In the genomic region with DNA sequence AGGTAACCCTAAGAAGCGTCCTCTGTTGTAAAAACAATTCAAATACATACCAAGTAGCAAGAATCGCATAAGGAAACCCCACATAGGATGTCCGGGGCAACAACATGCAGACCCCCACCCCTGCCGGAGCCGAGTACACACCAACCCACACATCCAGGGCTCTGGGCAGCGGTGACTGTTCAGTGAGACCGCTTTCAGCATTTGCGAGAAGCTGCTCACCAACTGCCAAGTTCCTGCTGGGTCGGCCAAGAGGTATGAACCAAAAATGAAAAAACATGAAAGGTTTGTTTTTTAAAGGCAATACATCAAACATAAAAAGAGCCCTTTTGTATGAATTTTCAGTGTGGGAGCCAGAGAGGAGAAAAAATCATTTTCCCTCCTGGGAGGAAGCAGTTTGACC, we compare ENCODE assay signal across 17 cellular contexts.
DNase-seq lines count a peak whose midpoint lies in the region; ATAC-seq lines count a peak whose summit lies in the region.
"Had no signal": no experiment of that assay in that cellular context is flagged by ENCODE, and none has a peak within 500 bp of the region (broad histone marks: within the 10 kb centered on the region; RNA-seq: fewer than 3 reads in every experiment).

No MANE protein-coding gene starts in this region.

- peak overlapping the region; percentile 26 for H3K27ac ChIP-seq in caudate nucleus (ENCODE audit: low read depth, low read length)
- H3K27ac ChIP-seq in esophagus (ENCODE audit: low read depth in 2 of 2, low read length in 1 of 2) = peak overlapping the region; percentile 30 to 77
- H3K27ac ChIP-seq: BLaER1 treated with 17β-estradiol and CSF1 and Interleukin-3, amounts not matched to agents 10 nM and 100 nM; SJCRH30 had no signal

- WGBS in esophagus, 2 donors = 58 to 62% methylated on average over 9 of the region's 9 CpGs

- no peaks in the 10 kb centered on the region for H3K27me3 Mint-ChIP-seq in effector memory CD8-positive, alpha-beta T cell
- H3K27me3 Mint-ChIP-seq: CD8-positive, alpha-beta memory T cell had no signal

- peaks cover 0 to 4% of the 10 kb centered on the region in 2 donors for H3K4me1 Mint-ChIP-seq in effector memory CD8-positive, alpha-beta T cell (ENCODE audit: low read depth in 2 of 2)

- no peak for ATAC-seq in effector memory CD8-positive, alpha-beta T cell (replicated peaks)
- ATAC-seq in HG02870 (IDR thresholded peaks at IDR 0.05; ENCODE audit: unreplicated experiment) = no peak
- no peak for ATAC-seq in HG02610 (IDR thresholded peaks at IDR 0.05; ENCODE audit: unreplicated experiment)
- ATAC-seq: HepG2, Panc1 had no signal

- H3K4me3 ChIP-seq in esophagus (ENCODE audit: low read depth in 1 of 2, low read length in 2 of 2) = peak overlapping the region in 1 of 2 donors; percentile 26
- H3K4me3 ChIP-seq: BLaER1 treated with 17β-estradiol and CSF1 and Interleukin-3, amounts not matched to agents 10 nM and 100 nM; SJCRH30 had no signal

- DNase-seq in NCI-H2227 (lab: John Stamatoyannopoulos, UW; ENCODE audit: unreplicated experiment) = peak; percentile 4
- DNase-seq in caudate nucleus (lab: John Stamatoyannopoulos, UW) = peak in 4 of 61 donors; percentile 9 to 40 (median 17)
- peak; percentile 29 for DNase-seq in occipital lobe (lab: John Stamatoyannopoulos, UW)
- DNase-seq in effector memory CD8-positive, alpha-beta T cell = no peak
- DNase-seq: CD8-positive, alpha-beta memory T cell; DMS53; GOT3; KG1; NCI-H187; NCI-H526; SJCRH30 had no signal

- no peak overlapping the region for H3K4me3 Mint-ChIP-seq in effector memory CD8-positive, alpha-beta T cell
- H3K4me3 Mint-ChIP-seq: CD8-positive, alpha-beta memory T cell had no signal

- H3K36me3 ChIP-seq in esophagus (ENCODE audit: control insufficient read depth in 2 of 2, insufficient read depth in 2 of 2, low read length in 1 of 2) = no peaks in the 10 kb centered on the region
- H3K36me3 ChIP-seq: SJCRH30 had no signal

- no peaks in the 10 kb centered on the region for H3K9me3 Mint-ChIP-seq in effector memory CD8-positive, alpha-beta T cell

- no peaks in the 10 kb centered on the region for H3K36me3 Mint-ChIP-seq in effector memory CD8-positive, alpha-beta T cell (ENCODE audit: insufficient read depth)

- H3K4me1 ChIP-seq in esophagus (ENCODE audit: control insufficient read depth in 2 of 2, insufficient read depth in 2 of 2, low read length in 1 of 2) = peaks cover 0 to 10% of the 10 kb centered on the region in 2 donors
- H3K4me1 ChIP-seq: SJCRH30 had no signal

- no peaks in the 10 kb centered on the region for H3K9me3 ChIP-seq in esophagus (ENCODE audit: control insufficient read depth in 2 of 2, insufficient read depth in 1 of 2, low read depth in 1 of 2, low read length in 1 of 2)
- H3K9me3 ChIP-seq: SJCRH30 had no signal

- H3K27me3 ChIP-seq in esophagus (ENCODE audit: control insufficient read depth in 1 of 2, insufficient read depth in 2 of 2, low read length in 2 of 2) = no peaks in the 10 kb centered on the region
- H3K27me3 ChIP-seq: BLaER1 treated with 17β-estradiol and CSF1 and Interleukin-3, amounts not matched to agents 10 nM and 100 nM; SJCRH30 had no signal

- no peak overlapping the region for H3K27ac Mint-ChIP-seq in effector memory CD8-positive, alpha-beta T cell
- H3K27ac Mint-ChIP-seq: CD8-positive, alpha-beta memory T cell had no signal

Comparison
In these comparisons a context has a peak if more than half of its experiments do, and no peak if none do; other contexts are left out.
1. DNase-seq: peak in NCI-H2227 (single experiment) and occipital lobe (single experiment); none in effector memory CD8-positive, alpha-beta T cell (0 of 3).